ENCODE assay signal across 10 cellular contexts in genomic region chr19:589693-590395, GRCh38. TPM values are rescaled to one million over a fixed set of nuclear protein-coding genes. Genes with fewer than 3 reads are reported as not detected.
DNase-seq lines count a peak whose midpoint lies in the region; ATAC-seq, FAIRE-seq and TF ChIP-seq lines count a peak whose summit lies in the region.
"Had no signal": no experiment of that assay in that cellular context is flagged by ENCODE, and none has a peak within 500 bp of the region (broad histone marks: within the 10 kb centered on the region; RNA-seq: fewer than 3 reads in every experiment).

Gene HCN2, plus strand, starts transcription at chr19:589881. Its CDS starts 65 bp downstream, at chr19:589946.

- TF ChIP-seq CTCF in A549 (IDR thresholded peaks at IDR 0.05) (no peak), K562 (IDR thresholded peaks at IDR 0.05 in 2 of 3, conservative IDR thresholded peaks at IDR 0.05 in 1 of 3; ENCODE audit: insufficient read depth in 2 of 3, low read depth in 1 of 3, low read length in 3 of 3) (no peak)

- H3K79me2 ChIP-seq in K562 (ENCODE audit: control insufficient read depth, insufficient read depth, low read length): no peaks in the 10 kb centered on the region

- H2AFZ ChIP-seq in K562 (ENCODE audit: low read depth, low read length) (no peak within 1 kb of the TSS), mesenchymal stem cell (ENCODE audit: low read depth, low read length) (no peak within 1 kb of the TSS)

- H3K4ac ChIP-seq in mesenchymal stem cell (ENCODE audit: low read depth in 1 of 2, low read length in 2 of 2): peak within 1 kb of the TSS in 1 of 2 experiments; percentile 62

- no peak within 1 kb of the TSS for H3K14ac ChIP-seq in mesenchymal stem cell (ENCODE audit: low read length in 2 of 2)

- H2BK5ac ChIP-seq in mesenchymal stem cell (ENCODE audit: low read depth, low read length, poor library complexity, severe bottlenecking): no peak within 1 kb of the TSS

- H3K4me1 ChIP-seq in A549 (peaks cover 52% of the 10 kb centered on the region), K562 (replicated peaks in 1 of 2; ENCODE audit: control insufficient read depth in 2 of 2, insufficient read depth in 2 of 2, low read length in 2 of 2) (peaks cover 3 to 82% of the 10 kb centered on the region in 2 experiments; a peak in 3 of 5 replicates), mesenchymal stem cell (ENCODE audit: control insufficient read depth, insufficient read depth, low read depth, low read length) (peaks cover 59% of the 10 kb centered on the region)

- no CpG with 5 or more reads among the region's 132 CpGs for WGBS in A549 (ENCODE audit: missing lambda C conversion rate)
- 0% methylated on average over 2 of the region's 132 CpGs for WGBS in K562 (ENCODE audit: insufficient coverage, low coverage, missing lambda C conversion rate)
- 1% methylated on average over 28 of the region's 132 CpGs for WGBS in mesenchymal stem cell

- H3K9ac ChIP-seq in K562 (ENCODE audit: insufficient read depth in 1 of 2, low read depth in 2 of 2, low read length in 2 of 2): peak within 1 kb of the TSS in 1 of 2 experiments; percentile 83; a peak in 3 of 4 replicates
- no peak within 1 kb of the TSS for H3K9ac ChIP-seq in mesenchymal stem cell (ENCODE audit: low read length)

- H3K27me3 ChIP-seq in H7 (ENCODE audit: control insufficient read depth, insufficient read depth, low read length) (peaks cover 31% of the 10 kb centered on the region), K562 (ENCODE audit: control insufficient read depth in 2 of 2, insufficient read depth in 2 of 2, low read length in 2 of 2) (peaks cover 5 to 22% of the 10 kb centered on the region in 2 experiments; a peak in 3 of 5 replicates), mesenchymal stem cell (ENCODE audit: control insufficient read depth in 1 of 2, insufficient read depth in 1 of 2, low read length in 2 of 2) (peaks cover 14 to 54% of the 10 kb centered on the region in 2 experiments)

- H4K8ac ChIP-seq in mesenchymal stem cell (ENCODE audit: low read length): no peak within 1 kb of the TSS

- H3K9me1 ChIP-seq in K562 (ENCODE audit: control insufficient read depth, insufficient read depth, low read length): no peaks in the 10 kb centered on the region

- no peak for DNase-seq in A549 (ENCODE audit: low read depth in 1 of 2, low spot score in 1 of 2)
- DNase-seq in H7: peak; percentile 95
- DNase-seq in K562 (ENCODE audit: extremely low read depth in 1 of 4, low spot score in 3 of 4): peak; percentile 21 to 83 (median 78)
- no peak for DNase-seq in mesenchymal stem cell
- no peak for DNase-seq in NCI-H446 (lab: John Stamatoyannopoulos, UW)
- no peak for DNase-seq in KBM-7
- no peak for DNase-seq in ecto neural progenitor cell (ENCODE audit: low spot score)
- DNase-seq: midbrain, NCI-H446 treated with DMSO at 0.1 percent for 48 hours had no signal

- H3K4me3 ChIP-seq in A549 (peak within 1 kb of the TSS; percentile 65), H7 (ENCODE audit: insufficient read depth, low read depth, low read length) (peak within 1 kb of the TSS; percentile 33), K562 (peak within 1 kb of the TSS; percentile 34), mesenchymal stem cell (ENCODE audit: insufficient read depth in 1 of 2, low read depth in 1 of 2, low read length in 2 of 2) (peak within 1 kb of the TSS in 1 of 2 experiments; percentile 47)

- TF ChIP-seq RAD21 in A549 (conservative IDR thresholded peaks at IDR 0.05 in 1 of 2, IDR thresholded peaks at IDR 0.05 in 1 of 2) (no peak), K562 (CRISPR knock-in tag; conservative IDR thresholded peaks at IDR 0.05 in 1 of 2, IDR thresholded peaks at IDR 0.05 in 1 of 2) (no peak)

- peak within 1 kb of the TSS in 1 of 2 experiments; percentile 77 for H3K18ac ChIP-seq in mesenchymal stem cell (ENCODE audit: low read depth in 1 of 2, low read length in 2 of 2)

- TF ChIP-seq EP300 in A549 (IDR thresholded peaks at IDR 0.05) (no peak), K562 (IDR thresholded peaks at IDR 0.05; ENCODE audit: low read length) (no peak)

- H3K79me1 ChIP-seq in mesenchymal stem cell (replicated peaks; ENCODE audit: low read length, poor library complexity, severe bottlenecking): peaks cover 9% of the 10 kb centered on the region

- H2AK5ac ChIP-seq in mesenchymal stem cell (ENCODE audit: low read length, severe bottlenecking): peak within 1 kb of the TSS; percentile 39

- POLR2A ChIA-PET in A549 (lab: Yijun Ruan, JAX) (no interaction called here), K562 (lab: Yijun Ruan, JAX) (interaction anchor here (0.9 kb wide), 1 partner anchor 15 kb away, joined by 4 read pairs; no protein-coding TSS in a partner anchor)

- H2BK15ac ChIP-seq in mesenchymal stem cell (ENCODE audit: low read depth, poor library complexity, severe bottlenecking): peak within 1 kb of the TSS; percentile 85

- H3K27ac ChIP-seq in A549 (peak within 1 kb of the TSS; percentile 82 to 95), K562 (ENCODE audit: extremely low read depth, low read depth, low read length) (peak within 1 kb of the TSS; percentile 47; the same call in 2 of the 3 replicates), mesenchymal stem cell (ENCODE audit: low read length, poor library complexity, severe bottlenecking) (no peak within 1 kb of the TSS)

- intact Hi-C loops in K562 (cut with micrococcal nuclease): loop anchor here (10.0 kb wide), 2 partner anchors 55 to 145 kb away; partner anchors contain the start of gene CDC34

- CTCF ChIA-PET in A549 (lab: Yijun Ruan, JAX) (no interaction called here), K562 (lab: Yijun Ruan, JAX; ENCODE audit: low intra/inter-chr PET ratio) (no interaction called here)

- no peak for ATAC-seq in A549
- 0 out of 3 replicates have a peak, but pooled peaks have one; percentile 9 for ATAC-seq in K562
- no peak for ATAC-seq in HG03196 (IDR thresholded peaks at IDR 0.05; ENCODE audit: unreplicated experiment)

- H3K9me3 ChIP-seq in A549: no peaks in the 10 kb centered on the region
- no peaks in the 10 kb centered on the region for H3K9me3 ChIP-seq in K562 (replicated peaks; ENCODE audit: control insufficient read depth, insufficient read depth, low read depth, low read length)
- H3K9me3 ChIP-seq in mesenchymal stem cell (ENCODE audit: control insufficient read depth, low read length): no peaks in the 10 kb centered on the region

- H3K23ac ChIP-seq in mesenchymal stem cell (ENCODE audit: low read length in 2 of 2): peak within 1 kb of the TSS in 1 of 2 experiments; percentile 60

- peak within 1 kb of the TSS in 1 of 2 experiments; percentile 83 for H2BK12ac ChIP-seq in mesenchymal stem cell (ENCODE audit: low read length in 2 of 2)

- H3K4me2 ChIP-seq in A549 (peak within 1 kb of the TSS; percentile 98), K562 (ENCODE audit: insufficient read depth, low read length) (peak within 1 kb of the TSS; percentile 53), mesenchymal stem cell (ENCODE audit: low read length, poor library complexity, severe bottlenecking) (peak within 1 kb of the TSS; percentile 69)

- BruUV-seq in K562 (replicated peaks; lab: Mats Ljungman, UMichigan): no TSS peak

- TF ChIP-seq POLR2A in A549 (IDR thresholded peaks at IDR 0.05; ENCODE audit: low read length): no peak
- no peak for TF ChIP-seq POLR2A in K562 (conservative IDR thresholded peaks at IDR 0.05)

- peaks cover 17% of the 10 kb centered on the region; the same call in 1 of the 2 replicates for H4K20me1 ChIP-seq in K562 (replicated peaks; ENCODE audit: control insufficient read depth, insufficient read depth, low read length)

- H4K91ac ChIP-seq in mesenchymal stem cell (ENCODE audit: low read length): no peak within 1 kb of the TSS

- in situ Hi-C loops in K562 (cut with MboI) (no loop called here), KBM-7 (cut with MboI; ENCODE audit: low pct_unique_long_range_greater_than_20kb, low sequenced_read_pairs) (no loop called here)

- H3K36me3 ChIP-seq in H7 (replicated peaks; ENCODE audit: control insufficient read depth, insufficient read depth, low read length) (no peaks in the 10 kb centered on the region), K562 (ENCODE audit: control insufficient read depth, insufficient read depth, low read length) (no peaks in the 10 kb centered on the region), mesenchymal stem cell (ENCODE audit: control insufficient read depth in 1 of 2, insufficient read depth in 2 of 2, low read depth in 1 of 2, low read length in 2 of 2) (peaks cover 0 to 10% of the 10 kb centered on the region in 2 experiments)

- FAIRE-seq in A549 (lab: Jason Lieb, UNC) (no peak), K562 (lab: Jason Lieb, UNC) (no peak)

- H2BK120ac ChIP-seq in mesenchymal stem cell (ENCODE audit: low read depth, low read length): no peak within 1 kb of the TSS

TF ChIP-seq in A549, 52 proteins besides CTCF, POLR2A, EP300 and RAD21:
- TF ChIP-seq HDAC2 (IDR thresholded peaks at IDR 0.05): no peak

RNA-seq across cellular contexts. Expression of gene HCN2, which starts in this region (rescaled TPM):
- polyA plus RNA-seq in A549 (2011; rRNA removed) (2.7 and 7.1 TPM in 2 replicates), A549 (2017; fragmentation: RNase III; extraction: RNeasy Plus Mini Kit Qiagen cat#74134 plus additional on column Dnase treatment) (23.2 to 24.8 TPM (median 24.7 TPM) in 3 replicates), K562 (2011; rRNA removed) (0.64 and 0.76 TPM in 2 replicates), K562 (2014; fragmentation: Illumina TruSeq; extraction: Trizol) (0.91 and 1.9 TPM in 2 replicates), K562 (2014; fragmentation: Nextera tagmentation; extraction: Ambion mirVana) (not detected), K562 (2014; rRNA removed) (0.86 and 1.2 TPM in 2 replicates)
- 11.4 and 16.3 TPM in 2 replicates for polyA plus RNA-seq in A549 (2012; cell fraction: cytosol; rRNA removed)
- polyA plus RNA-seq in A549 (2012; cell fraction: nucleus; rRNA removed): 13.9 and 20.2 TPM in 2 replicates
- 15.7 and 22.3 TPM in 2 replicates for polyA minus RNA-seq in A549 (2011; rRNA and poly(A)+ RNA removed)
- 1.8 and 3.1 TPM in 2 replicates for total RNA-seq in H7 (2014; rRNA removed; shearing (Covaris generic))
- total RNA-seq in K562 (2011; cell fraction: chromatin; rRNA removed; ENCODE audit: low replicate concordance): 2.7 and 8.1 TPM in 2 replicates
- 6.2 and 7.2 TPM in 2 replicates for total RNA-seq in K562 (2011; cell fraction: nucleolus; rRNA removed)
- 3.6 and 3.7 TPM in 2 replicates for total RNA-seq in K562 (2011; cell fraction: nucleoplasm; rRNA removed)
- total RNA-seq in K562 (2014; rRNA removed) (0.82 and 1.3 TPM in 2 replicates), K562 (2014; rRNA removed; fragmentation: Illumina TruSeq; extraction: Trizol) (0.29 and 0.40 TPM in 2 replicates), K562 (2015; rRNA removed; fragmentation: Illumina TruSeq; extraction: Trizol) (0.29 and 0.30 TPM in 2 replicates), K562 (2021) (3.9 and 4.2 TPM in 2 replicates)
- 1.1 and 1.5 TPM in 2 replicates for polyA plus RNA-seq in K562 (2011; cell fraction: cytosol; rRNA removed)
- 3.0 and 3.9 TPM in 2 replicates for polyA plus RNA-seq in K562 (2011; cell fraction: nucleus; rRNA removed)
- polyA plus RNA-seq in K562 (2012): 1.6 and 1.7 TPM in 2 replicates
- 1.3 and 1.6 TPM in 2 replicates for polyA minus RNA-seq in K562 (2011; rRNA and poly(A)+ RNA removed)
- 2.3 and 3.5 TPM in 2 replicates for polyA minus RNA-seq in K562 (2011; cell fraction: cytosol; rRNA and poly(A)+ RNA removed)
- polyA minus RNA-seq in K562 (2011; cell fraction: nucleus; rRNA and poly(A)+ RNA removed): 1.5 and 2.2 TPM in 2 replicates
- 2.0 TPM for polyA plus RNA-seq in mesenchymal stem cell (2013, experiment 1 of 2)
- 2.1 TPM for polyA plus RNA-seq in mesenchymal stem cell (2013, experiment 2 of 2)

Comparison
In these comparisons a context has a peak if more than half of its experiments do, and no peak if none do; other contexts are left out.
1. DNase-seq: peak in H7 (single experiment) and K562 (4 of 4); none in A549 (0 of 2), mesenchymal stem cell (single experiment), NCI-H446 (0 of 2), KBM-7 (single experiment) and ecto neural progenitor cell (single experiment).
2. Peak in every context shown above with its lines, with median percentiles within 50 percentile points of each other: H3K4me2 ChIP-seq.